8 cellular contexts compared by ENCODE assay signal in the genomic region with DNA sequence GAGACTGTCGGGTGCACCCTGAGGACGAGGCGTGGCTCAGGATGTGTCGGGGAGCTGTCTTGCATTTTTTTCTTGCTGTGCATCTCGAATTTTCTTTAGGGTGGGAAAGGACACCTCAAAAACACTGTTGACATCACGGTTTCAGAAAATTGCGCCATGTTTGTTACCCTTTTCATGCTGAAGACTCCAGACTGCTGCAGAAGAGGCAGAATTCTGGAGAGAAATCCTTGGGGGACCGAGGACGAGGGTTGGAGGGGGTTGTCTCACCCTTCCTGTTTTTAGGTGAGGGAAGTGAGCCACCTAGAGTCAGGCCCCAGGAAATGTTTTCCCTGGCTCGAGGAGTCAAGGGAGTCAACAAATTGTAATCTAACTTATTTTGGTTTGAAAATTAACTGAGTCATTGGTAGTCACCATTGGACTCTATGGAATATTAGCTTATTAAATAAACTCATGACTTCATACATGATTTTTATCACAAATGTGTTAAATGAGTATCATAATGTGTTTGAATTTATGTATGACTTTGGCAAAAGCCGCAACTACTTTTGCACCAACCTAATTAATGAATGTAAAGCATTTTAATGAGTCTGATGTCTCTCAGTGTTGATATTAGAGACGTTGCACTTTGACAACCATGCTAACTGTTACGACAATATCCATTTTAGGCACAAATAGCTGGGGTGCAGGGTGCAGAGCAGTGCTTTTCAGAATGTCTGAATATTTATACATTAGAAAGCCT. TPM values are rescaled to one million over a fixed set of nuclear protein-coding genes. Genes with fewer than 3 reads are reported as not detected.
DNase-seq lines count a peak whose midpoint lies in the region; ATAC-seq, FAIRE-seq and TF ChIP-seq lines count a peak whose summit lies in the region.

No MANE protein-coding gene starts in this region.

- H3K79me2 ChIP-seq in osteoblast (ENCODE audit: insufficient read depth, low read length), result peaks cover 42% of the 10 kb centered on the region

- peak; percentile 81 for TF ChIP-seq CTCF in osteoblast (IDR thresholded peaks at IDR 0.05; ENCODE audit: extremely low read depth, low read depth, low read length)
- TF ChIP-seq CTCF in tibial nerve (IDR thresholded peaks at IDR 0.05), result peak; percentile 61 to 79 (median 73)

- H3K4me2 ChIP-seq in osteoblast (ENCODE audit: insufficient read depth, low read length), result peak overlapping the region; percentile 97

- H3K27me3 ChIP-seq in osteoblast (ENCODE audit: insufficient read depth, low read length) (peaks cover 14% of the 10 kb centered on the region), tibial nerve (no peaks in the 10 kb centered on the region)

- peaks cover 7% of the 10 kb centered on the region for H4K20me1 ChIP-seq in osteoblast (ENCODE audit: insufficient read depth, low read length)

- H3K4me1 ChIP-seq in osteoblast (ENCODE audit: insufficient read depth, low read length) (peaks cover 16% of the 10 kb centered on the region), tibial nerve (peaks cover 0 to 37% (median 6%) of the 10 kb centered on the region in 4 donors)

- DNase-seq in DMS53 treated with DMSO at 0.1 percent for 48 hours (lab: John Stamatoyannopoulos, UW; ENCODE audit: unreplicated experiment), result peak; percentile 57
- DNase-seq in HTR-8/SVneo (ENCODE audit: insufficient read length, low spot score), result peak; percentile 66
- DNase-seq in OCI-M1 (lab: John Stamatoyannopoulos, UW), result peak; percentile 89
- DNase-seq in activated naive CD4-positive, alpha-beta T cell treated with anti-CD3 and anti-CD28 coated beads, Interleukin-2, amount 50 U/mL, for 16 hours, result peak; percentile 60
- peak; percentile 51 to 92 (median 77) for DNase-seq in head of caudate nucleus
- DNase-seq in osteoblast (ENCODE audit: insufficient read length, low spot score, missing footprints), result peak; percentile 79
- peak; percentile 23 to 59 for DNase-seq in tibial nerve (ENCODE audit: low spot score in 2 of 2)

- no peak for FAIRE-seq in HTR-8/SVneo (lab: Jason Lieb, UNC)

- H3K27ac ChIP-seq in osteoblast (ENCODE audit: low read depth, low read length) (peak overlapping the region; percentile 95), tibial nerve (peak overlapping the region; percentile 89 to 98 (median 94))

- H2AFZ ChIP-seq in osteoblast (ENCODE audit: low read length), result peak overlapping the region; percentile 99

- no peak for TF ChIP-seq POLR2A in tibial nerve (IDR thresholded peaks at IDR 0.05)

- H3K36me3 ChIP-seq in osteoblast (ENCODE audit: insufficient read depth, low read length) (peaks cover 3% of the 10 kb centered on the region), tibial nerve (peaks cover 0 to 4% (median 0%) of the 10 kb centered on the region in 3 donors)

- no peak for TF ChIP-seq EP300 in tibial nerve (IDR thresholded peaks at IDR 0.05)

- no peaks in the 10 kb centered on the region for H3K9me3 ChIP-seq in osteoblast (ENCODE audit: low read depth, low read length)
- no peaks in the 10 kb centered on the region for H3K9me3 ChIP-seq in tibial nerve

- WGBS in tibial nerve, 2 donors, result 3 to 4% methylated on average over 13 of the region's 13 CpGs

- intact Hi-C loops in head of caudate nucleus (cut with DNase I), result loop anchor here (2.0 to 10.0 kb wide), 2 partner anchors 55 to 95 kb away; a partner anchor contains a TSS

- ATAC-seq in GM21423 (IDR thresholded peaks at IDR 0.05; ENCODE audit: unreplicated experiment), result peak; percentile 41

- peak overlapping the region; percentile 92 for H3K4me3 ChIP-seq in osteoblast (ENCODE audit: insufficient read depth, low read length)
- peak overlapping the region; percentile 64 to 92 (median 80) for H3K4me3 ChIP-seq in tibial nerve

RNA-seq across cellular contexts. Expression of a gene that starts 0.7 kb away (rescaled TPM):
- total RNA-seq in osteoblast (17.7 and 19.2 TPM in 2 replicates), tibial nerve (10 to 100 TPM; 12.4 to 16.0 (median 14.4) TPM)

RNA-seq across cellular contexts. Expression of a gene that starts 28.5 kb away (rescaled TPM):
- under 0.01 TPM in 1 of 2 replicates, not detected in the other for total RNA-seq in osteoblast
- 1 to 10 TPM in 2 of 4 donors, under 1 TPM in 2; 0.39 to 1.9 (median 1.00) TPM for total RNA-seq in tibial nerve

RNA-seq across cellular contexts. Expression of a gene that starts 55.4 kb away (rescaled TPM):
- total RNA-seq in osteoblast (1.8 and 3.6 TPM in 2 replicates), tibial nerve (1 to 10 TPM; 2.7 to 7.2 (median 4.9) TPM)

RNA-seq across cellular contexts. Expression of a gene that starts 55.5 kb away (rescaled TPM):
- 6.5 TPM in 2 replicates for total RNA-seq in osteoblast
- 10 to 100 TPM in 1 of 4 donors, 1 to 10 TPM in 3; 8.2 to 10.5 (median 8.8) TPM for total RNA-seq in tibial nerve

Comparison
In these comparisons a context has a peak if more than half of its experiments do, and no peak if none do; other contexts are left out.
1. Peak in every context shown above with its lines: DNase-seq, ATAC-seq, H3K4me3 ChIP-seq and H3K27ac ChIP-seq.